In the genomic region with DNA sequence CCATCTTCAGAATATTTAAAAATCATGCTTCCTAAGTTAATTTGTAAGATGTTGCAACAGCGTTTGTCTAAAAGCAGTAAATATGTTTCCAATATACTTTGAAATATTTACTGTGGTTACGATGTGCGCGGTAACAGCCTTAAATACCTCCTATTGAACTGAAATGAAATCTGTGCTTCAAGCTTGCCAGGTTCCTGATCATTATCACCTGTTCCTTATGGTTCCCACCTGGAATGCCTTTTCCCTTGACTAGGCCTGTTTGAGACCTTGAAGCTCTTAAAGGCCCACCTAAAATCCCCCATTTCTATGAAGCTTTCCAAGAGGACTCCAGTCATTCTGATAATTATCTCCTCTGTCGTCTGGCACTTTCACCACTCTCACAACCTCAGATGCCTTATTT, we compare ENCODE assay signal across 1 cellular context.
TF ChIP-seq lines count a peak whose summit lies in the region.

No MANE protein-coding gene starts in this region.

TF ChIP-seq in GM12891, 5 proteins besides CTCF, POLR2A, EP300 and RAD21:
- TF ChIP-seq POLR2AphosphoS5 (IDR thresholded peaks at IDR 0.05; ENCODE audit: low read depth, low read length) (no peak), PAX5 (IDR thresholded peaks at IDR 0.05; ENCODE audit: insufficient read depth, low read length, severe bottlenecking) (no peak), TAF1 (IDR thresholded peaks at IDR 0.05; ENCODE audit: low read depth, low read length) (no peak), POU2F2 (IDR thresholded peaks at IDR 0.05; ENCODE audit: low read depth, low read length) (no peak), SPI1 (IDR thresholded peaks at IDR 0.05; ENCODE audit: low read depth, low read length) (no peak)
